ENCODE assay signal across 1 cellular context in genomic region chr20:50346372-50347347, GRCh38.
TF ChIP-seq lines count a peak whose summit lies in the region.

No MANE protein-coding gene starts in this region.

TF ChIP-seq in HepG2, 621 proteins besides CTCF, POLR2A, EP300 and RAD21 (continued from another document and continues in another):
- TF ChIP-seq ZNF687 (CRISPR knock-in tag; IDR thresholded peaks at IDR 0.05) (peak; percentile 53), ARID2 (CRISPR knock-in tag; IDR thresholded peaks at IDR 0.05; ENCODE audit: borderline replicate concordance) (0 out of 2 replicates have a peak, but pooled peaks have one; percentile 37), YEATS4 (CRISPR knock-in tag; IDR thresholded peaks at IDR 0.05; ENCODE audit: borderline replicate concordance) (no peak), ZNF207 (IDR thresholded peaks at IDR 0.05; ENCODE audit: borderline replicate concordance) (no peak), ZNF329 (CRISPR knock-in tag; IDR thresholded peaks at IDR 0.05; ENCODE audit: low read depth) (peak; percentile 98), SP140L (CRISPR knock-in tag; IDR thresholded peaks at IDR 0.05; ENCODE audit: borderline replicate concordance) (no peak), GATAD2A (CRISPR knock-in tag; IDR thresholded peaks at IDR 0.05) (no peak), CHCHD3 (CRISPR knock-in tag; IDR thresholded peaks at IDR 0.05) (no peak), ZNF761 (CRISPR knock-in tag; conservative IDR thresholded peaks at IDR 0.05) (no peak), ZNF883 (CRISPR knock-in tag; IDR thresholded peaks at IDR 0.05; ENCODE audit: not compliant biosample characterization) (peak; percentile 56), PREB (CRISPR knock-in tag; IDR thresholded peaks at IDR 0.05) (no peak), FLYWCH1 (CRISPR knock-in tag; IDR thresholded peaks at IDR 0.05) (no peak), KAT2B (IDR thresholded peaks at IDR 0.05; ENCODE audit: borderline replicate concordance, low read depth, low read length) (no peak), SOX5 (CRISPR knock-in tag; IDR thresholded peaks at IDR 0.05; ENCODE audit: borderline replicate concordance) (0 out of 2 replicates have a peak, but pooled peaks have one; percentile 23), MTA1 (CRISPR knock-in tag; IDR thresholded peaks at IDR 0.05; ENCODE audit: borderline replicate concordance) (no peak), ZNF12 (CRISPR knock-in tag; IDR thresholded peaks at IDR 0.05) (no peak), ZNF407 (CRISPR knock-in tag; IDR thresholded peaks at IDR 0.05; ENCODE audit: not compliant biosample characterization) (no peak), TMF1 (CRISPR knock-in tag; IDR thresholded peaks at IDR 0.05; ENCODE audit: low read depth) (no peak), REL (CRISPR knock-in tag; conservative IDR thresholded peaks at IDR 0.05) (no peak), ZMYM3 (CRISPR knock-in tag; IDR thresholded peaks at IDR 0.05) (peak; percentile 1; the same call in 1 of the 2 replicates), NR2F2 (IDR thresholded peaks at IDR 0.05; ENCODE audit: borderline replicate concordance, low read depth) (no peak), ZNF614 (CRISPR knock-in tag; IDR thresholded peaks at IDR 0.05; ENCODE audit: borderline replicate concordance) (no peak), TAF1 (CRISPR knock-in tag; IDR thresholded peaks at IDR 0.05) (no peak), ZNF776 (CRISPR knock-in tag; IDR thresholded peaks at IDR 0.05) (0 out of 2 replicates have a peak, but pooled peaks have one; percentile 45), NRL (CRISPR knock-in tag; IDR thresholded peaks at IDR 0.05; ENCODE audit: borderline replicate concordance) (peak; percentile 54; the same call in 1 of the 2 replicates), ZNF331 (CRISPR knock-in tag; IDR thresholded peaks at IDR 0.05) (0 out of 2 replicates have a peak, but pooled peaks have one; percentile 15), MED1 (CRISPR knock-in tag; IDR thresholded peaks at IDR 0.05) (no peak; the same call in 1 of the 2 replicates), ZNF44 (CRISPR knock-in tag; IDR thresholded peaks at IDR 0.05) (no peak), RFX5 (IDR thresholded peaks at IDR 0.05; ENCODE audit: low read depth, low read length) (0 out of 2 replicates have a peak, but pooled peaks have one; percentile 5), ZNF547 (CRISPR knock-in tag; IDR thresholded peaks at IDR 0.05) (peak; percentile 86; the same call in 1 of the 2 replicates)
- TF ChIP-seq, protein P1, sequence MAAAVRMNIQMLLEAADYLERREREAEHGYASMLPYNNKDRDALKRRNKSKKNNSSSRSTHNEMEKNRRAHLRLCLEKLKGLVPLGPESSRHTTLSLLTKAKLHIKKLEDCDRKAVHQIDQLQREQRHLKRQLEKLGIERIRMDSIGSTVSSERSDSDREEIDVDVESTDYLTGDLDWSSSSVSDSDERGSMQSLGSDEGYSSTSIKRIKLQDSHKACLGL (CRISPR knock-in tag; IDR thresholded peaks at IDR 0.05): 0 out of 2 replicates have a peak, but pooled peaks have one; percentile 37
- TF ChIP-seq, protein P2, sequence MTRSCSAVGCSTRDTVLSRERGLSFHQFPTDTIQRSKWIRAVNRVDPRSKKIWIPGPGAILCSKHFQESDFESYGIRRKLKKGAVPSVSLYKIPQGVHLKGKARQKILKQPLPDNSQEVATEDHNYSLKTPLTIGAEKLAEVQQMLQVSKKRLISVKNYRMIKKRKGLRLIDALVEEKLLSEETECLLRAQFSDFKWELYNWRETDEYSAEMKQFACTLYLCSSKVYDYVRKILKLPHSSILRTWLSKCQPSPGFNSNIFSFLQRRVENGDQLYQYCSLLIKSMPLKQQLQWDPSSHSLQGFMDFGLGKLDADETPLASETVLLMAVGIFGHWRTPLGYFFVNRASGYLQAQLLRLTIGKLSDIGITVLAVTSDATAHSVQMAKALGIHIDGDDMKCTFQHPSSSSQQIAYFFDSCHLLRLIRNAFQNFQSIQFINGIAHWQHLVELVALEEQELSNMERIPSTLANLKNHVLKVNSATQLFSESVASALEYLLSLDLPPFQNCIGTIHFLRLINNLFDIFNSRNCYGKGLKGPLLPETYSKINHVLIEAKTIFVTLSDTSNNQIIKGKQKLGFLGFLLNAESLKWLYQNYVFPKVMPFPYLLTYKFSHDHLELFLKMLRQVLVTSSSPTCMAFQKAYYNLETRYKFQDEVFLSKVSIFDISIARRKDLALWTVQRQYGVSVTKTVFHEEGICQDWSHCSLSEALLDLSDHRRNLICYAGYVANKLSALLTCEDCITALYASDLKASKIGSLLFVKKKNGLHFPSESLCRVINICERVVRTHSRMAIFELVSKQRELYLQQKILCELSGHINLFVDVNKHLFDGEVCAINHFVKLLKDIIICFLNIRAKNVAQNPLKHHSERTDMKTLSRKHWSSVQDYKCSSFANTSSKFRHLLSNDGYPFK (CRISPR knock-in tag; IDR thresholded peaks at IDR 0.05; ENCODE audit: borderline replicate concordance): 0 out of 2 replicates have a peak, but pooled peaks have one; percentile 5
- TF ChIP-seq, protein P3, sequence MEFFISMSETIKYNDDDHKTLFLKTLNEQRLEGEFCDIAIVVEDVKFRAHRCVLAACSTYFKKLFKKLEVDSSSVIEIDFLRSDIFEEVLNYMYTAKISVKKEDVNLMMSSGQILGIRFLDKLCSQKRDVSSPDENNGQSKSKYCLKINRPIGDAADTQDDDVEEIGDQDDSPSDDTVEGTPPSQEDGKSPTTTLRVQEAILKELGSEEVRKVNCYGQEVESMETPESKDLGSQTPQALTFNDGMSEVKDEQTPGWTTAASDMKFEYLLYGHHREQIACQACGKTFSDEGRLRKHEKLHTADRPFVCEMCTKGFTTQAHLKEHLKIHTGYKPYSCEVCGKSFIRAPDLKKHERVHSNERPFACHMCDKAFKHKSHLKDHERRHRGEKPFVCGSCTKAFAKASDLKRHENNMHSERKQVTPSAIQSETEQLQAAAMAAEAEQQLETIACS (CRISPR knock-in tag; IDR thresholded peaks at IDR 0.05): no peak
- TF ChIP-seq, protein P4, sequence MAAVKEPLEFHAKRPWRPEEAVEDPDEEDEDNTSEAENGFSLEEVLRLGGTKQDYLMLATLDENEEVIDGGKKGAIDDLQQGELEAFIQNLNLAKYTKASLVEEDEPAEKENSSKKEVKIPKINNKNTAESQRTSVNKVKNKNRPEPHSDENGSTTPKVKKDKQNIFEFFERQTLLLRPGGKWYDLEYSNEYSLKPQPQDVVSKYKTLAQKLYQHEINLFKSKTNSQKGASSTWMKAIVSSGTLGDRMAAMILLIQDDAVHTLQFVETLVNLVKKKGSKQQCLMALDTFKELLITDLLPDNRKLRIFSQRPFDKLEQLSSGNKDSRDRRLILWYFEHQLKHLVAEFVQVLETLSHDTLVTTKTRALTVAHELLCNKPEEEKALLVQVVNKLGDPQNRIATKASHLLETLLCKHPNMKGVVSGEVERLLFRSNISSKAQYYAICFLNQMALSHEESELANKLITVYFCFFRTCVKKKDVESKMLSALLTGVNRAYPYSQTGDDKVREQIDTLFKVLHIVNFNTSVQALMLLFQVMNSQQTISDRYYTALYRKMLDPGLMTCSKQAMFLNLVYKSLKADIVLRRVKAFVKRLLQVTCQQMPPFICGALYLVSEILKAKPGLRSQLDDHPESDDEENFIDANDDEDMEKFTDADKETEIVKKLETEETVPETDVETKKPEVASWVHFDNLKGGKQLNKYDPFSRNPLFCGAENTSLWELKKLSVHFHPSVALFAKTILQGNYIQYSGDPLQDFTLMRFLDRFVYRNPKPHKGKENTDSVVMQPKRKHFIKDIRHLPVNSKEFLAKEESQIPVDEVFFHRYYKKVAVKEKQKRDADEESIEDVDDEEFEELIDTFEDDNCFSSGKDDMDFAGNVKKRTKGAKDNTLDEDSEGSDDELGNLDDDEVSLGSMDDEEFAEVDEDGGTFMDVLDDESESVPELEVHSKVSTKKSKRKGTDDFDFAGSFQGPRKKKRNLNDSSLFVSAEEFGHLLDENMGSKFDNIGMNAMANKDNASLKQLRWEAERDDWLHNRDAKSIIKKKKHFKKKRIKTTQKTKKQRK (IDR thresholded peaks at IDR 0.05; ENCODE audit: low read length): no peak
- TF ChIP-seq, protein P5, sequence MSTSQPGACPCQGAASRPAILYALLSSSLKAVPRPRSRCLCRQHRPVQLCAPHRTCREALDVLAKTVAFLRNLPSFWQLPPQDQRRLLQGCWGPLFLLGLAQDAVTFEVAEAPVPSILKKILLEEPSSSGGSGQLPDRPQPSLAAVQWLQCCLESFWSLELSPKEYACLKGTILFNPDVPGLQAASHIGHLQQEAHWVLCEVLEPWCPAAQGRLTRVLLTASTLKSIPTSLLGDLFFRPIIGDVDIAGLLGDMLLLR (CRISPR knock-in tag; IDR thresholded peaks at IDR 0.05): 0 out of 2 replicates have a peak, but pooled peaks have one; percentile 27
- TF ChIP-seq, protein P6, sequence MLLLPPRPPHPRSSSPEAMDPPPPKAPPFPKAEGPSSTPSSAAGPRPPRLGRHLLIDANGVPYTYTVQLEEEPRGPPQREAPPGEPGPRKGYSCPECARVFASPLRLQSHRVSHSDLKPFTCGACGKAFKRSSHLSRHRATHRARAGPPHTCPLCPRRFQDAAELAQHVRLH (CRISPR knock-in tag; IDR thresholded peaks at IDR 0.05; ENCODE audit: borderline replicate concordance, low read depth): no peak
